8 cellular contexts compared by ENCODE assay signal in genomic region chr12:47276253-47277070, GRCh38.
DNase-seq lines count a peak whose midpoint lies in the region; ATAC-seq, FAIRE-seq and TF ChIP-seq lines count a peak whose summit lies in the region.

No MANE protein-coding gene starts in this region.

- H3K36me3 ChIP-seq in left ventricle myocardium inferior: no peaks in the 10 kb centered on the region
- no peaks in the 10 kb centered on the region for H3K36me3 ChIP-seq in stomach

- H3K4me3 ChIP-seq in A549: no peak overlapping the region
- no peak overlapping the region for H3K4me3 ChIP-seq in left ventricle myocardium inferior
- H3K4me3 ChIP-seq in stomach: no peak overlapping the region

- no peak for FAIRE-seq in A549 (lab: Jason Lieb, UNC)

- TF ChIP-seq RAD21 in A549 (conservative IDR thresholded peaks at IDR 0.05 in 1 of 2, IDR thresholded peaks at IDR 0.05 in 1 of 2): no peak

- no peak for TF ChIP-seq POLR2A in A549 (IDR thresholded peaks at IDR 0.05; ENCODE audit: low read length)
- TF ChIP-seq POLR2A in GM18505 (IDR thresholded peaks at IDR 0.05; ENCODE audit: borderline replicate concordance, extremely low read depth, insufficient read depth, insufficient read length): no peak
- no peak for TF ChIP-seq POLR2A in stomach (IDR thresholded peaks at IDR 0.05)

- peak overlapping the region; percentile 46 for H3K4me3 Mint-ChIP-seq in activated T-helper 1 cell treated with anti-CD3 and anti-CD28 coated beads, Interleukin-12 subunit alpha, Interleukin-12 subunit beta, Interleukin-2, Interleukin-4 antibody, amounts not matched to agents 30 ng/mL and 10 ng/mL and 1 ng/mL, durations not matched to agents 14 hours and 24 hours and 36 hours

- H3K4me1 ChIP-seq in A549 (peaks cover 69% of the 10 kb centered on the region), left ventricle myocardium inferior (peaks cover 21% of the 10 kb centered on the region), stomach (peaks cover 13 to 20% (median 17%) of the 10 kb centered on the region in 4 donors)

- H3K27ac Mint-ChIP-seq in activated T-helper 1 cell treated with anti-CD3 and anti-CD28 coated beads, Interleukin-12 subunit alpha, Interleukin-12 subunit beta, Interleukin-2, Interleukin-4 antibody, amounts not matched to agents 30 ng/mL and 10 ng/mL and 1 ng/mL, durations not matched to agents 14 hours and 24 hours and 36 hours: peak overlapping the region; percentile 88

- no peaks in the 10 kb centered on the region for H3K9me3 ChIP-seq in A549
- H3K9me3 ChIP-seq in left ventricle myocardium inferior (replicated peaks): no peaks in the 10 kb centered on the region
- H3K9me3 ChIP-seq in stomach: no peaks in the 10 kb centered on the region

- DNase-seq in A549 (ENCODE audit: low read depth in 1 of 2, low spot score in 1 of 2) (peak in 1 of 2 experiments; percentile 85), NCI-H2196 treated with DMSO at 0.1 percent for 48 hours (lab: John Stamatoyannopoulos, UW; ENCODE audit: unreplicated experiment) (peak; percentile 4), left ventricle myocardium inferior (no peak), stomach (no peak), C1 segment of cervical spinal cord (lab: John Stamatoyannopoulos, UW) (no peak)
- peak; percentile 63 for DNase-seq in activated T-helper 1 cell treated with anti-CD3 and anti-CD28 coated beads, Interleukin-12 subunit alpha, Interleukin-12 subunit beta, Interleukin-2, Interleukin-4 antibody, amounts not matched to agents 30 ng/mL and 10 ng/mL and 1 ng/mL, durations not matched to agents 14 hours and 24 hours and 36 hours (ENCODE audit: low spot score)

- TF ChIP-seq CTCF in A549 (IDR thresholded peaks at IDR 0.05) (no peak), left ventricle myocardium inferior (IDR thresholded peaks at IDR 0.05; ENCODE audit: borderline replicate concordance) (no peak), stomach (IDR thresholded peaks at IDR 0.05) (no peak)

- POLR2A ChIA-PET in A549 (lab: Yijun Ruan, JAX): interaction anchor here (0.9 to 3.3 kb wide), 3 partner anchors 34 to 196 kb away, joined by 3 to 20 read pairs (median 3); partner anchors contain the start of genes AMIGO2 and PCED1B

- H3K4me2 ChIP-seq in A549: peak overlapping the region; percentile 41

- TF ChIP-seq EP300 in A549 (IDR thresholded peaks at IDR 0.05) (no peak), stomach (IDR thresholded peaks at IDR 0.05) (no peak)

- 46% methylated on average over 8 of the region's 8 CpGs for WGBS in A549 (ENCODE audit: missing lambda C conversion rate)
- 50 to 70% (median 59%) methylated on average over 8 of the region's 8 CpGs for WGBS in stomach, 5 donors

- no peaks in the 10 kb centered on the region for H3K27me3 ChIP-seq in left ventricle myocardium inferior (ENCODE audit: low read depth)
- no peaks in the 10 kb centered on the region for H3K27me3 ChIP-seq in stomach

- intact Hi-C loops in activated T-helper 1 cell treated with anti-CD3 and anti-CD28 coated beads, Interleukin-12 subunit alpha, Interleukin-12 subunit beta, Interleukin-2, Interleukin-4 antibody, amounts not matched to agents 30 ng/mL and 10 ng/mL and 1 ng/mL, durations not matched to agents 14 hours and 24 hours and 36 hours (cut with micrococcal nuclease): loop anchor here (1.0 to 10.0 kb wide), 5 partner anchors 31 to 752 kb away; partner anchors contain the start of genes AMIGO2 and PCED1B
- intact Hi-C loops in left ventricle myocardium inferior (cut with micrococcal nuclease) (no loop called here), stomach (cut with DNase I; ENCODE audit: low total_unique reads) (no loop called here)

- no peaks in the 10 kb centered on the region for H3K27me3 Mint-ChIP-seq in activated T-helper 1 cell treated with anti-CD3 and anti-CD28 coated beads, Interleukin-12 subunit alpha, Interleukin-12 subunit beta, Interleukin-2, Interleukin-4 antibody, amounts not matched to agents 30 ng/mL and 10 ng/mL and 1 ng/mL, durations not matched to agents 14 hours and 24 hours and 36 hours (ENCODE audit: insufficient read depth)

- H3K9me3 Mint-ChIP-seq in activated T-helper 1 cell treated with anti-CD3 and anti-CD28 coated beads, Interleukin-12 subunit alpha, Interleukin-12 subunit beta, Interleukin-2, Interleukin-4 antibody, amounts not matched to agents 30 ng/mL and 10 ng/mL and 1 ng/mL, durations not matched to agents 14 hours and 24 hours and 36 hours: peaks cover 5% of the 10 kb centered on the region

- H3K27ac ChIP-seq in A549 (peak overlapping the region; percentile 88 to 91), left ventricle myocardium inferior (replicated peaks) (peak overlapping the region; percentile 36), stomach (peak overlapping the region in 4 of 5 donors; percentile 13 to 68 (median 41))

- no peaks in the 10 kb centered on the region for H3K36me3 Mint-ChIP-seq in activated T-helper 1 cell treated with anti-CD3 and anti-CD28 coated beads, Interleukin-12 subunit alpha, Interleukin-12 subunit beta, Interleukin-2, Interleukin-4 antibody, amounts not matched to agents 30 ng/mL and 10 ng/mL and 1 ng/mL, durations not matched to agents 14 hours and 24 hours and 36 hours (ENCODE audit: low read depth)

- CTCF ChIA-PET in A549 (lab: Yijun Ruan, JAX): interaction anchor here (0.6 to 1.4 kb wide), 6 partner anchors 11 to 237 kb away, joined by 3 to 5 read pairs (median 4); no protein-coding TSS in a partner anchor

- peaks cover 66% of the 10 kb centered on the region for H3K4me1 Mint-ChIP-seq in activated T-helper 1 cell treated with anti-CD3 and anti-CD28 coated beads, Interleukin-12 subunit alpha, Interleukin-12 subunit beta, Interleukin-2, Interleukin-4 antibody, amounts not matched to agents 30 ng/mL and 10 ng/mL and 1 ng/mL, durations not matched to agents 14 hours and 24 hours and 36 hours (ENCODE audit: low read depth)

- ATAC-seq in A549: peak; percentile 40 to 49; a peak in 3 of 6 replicates
- ATAC-seq in GM18505 (IDR thresholded peaks at IDR 0.05; ENCODE audit: unreplicated experiment): peak; percentile 95
- ATAC-seq in HG02884 (IDR thresholded peaks at IDR 0.05; ENCODE audit: unreplicated experiment): peak; percentile 90

TF ChIP-seq in A549, 52 proteins besides CTCF, POLR2A, EP300 and RAD21 (continues in another document):
- TF ChIP-seq, protein P1, sequence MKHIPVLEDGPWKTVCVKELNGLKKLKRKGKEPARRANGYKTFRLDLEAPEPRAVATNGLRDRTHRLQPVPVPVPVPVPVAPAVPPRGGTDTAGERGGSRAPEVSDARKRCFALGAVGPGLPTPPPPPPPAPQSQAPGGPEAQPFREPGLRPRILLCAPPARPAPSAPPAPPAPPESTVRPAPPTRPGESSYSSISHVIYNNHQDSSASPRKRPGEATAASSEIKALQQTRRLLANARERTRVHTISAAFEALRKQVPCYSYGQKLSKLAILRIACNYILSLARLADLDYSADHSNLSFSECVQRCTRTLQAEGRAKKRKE (CRISPR knock-in tag; IDR thresholded peaks at IDR 0.05; ENCODE audit: low read depth): peak; percentile 67; the same call in 1 of the 2 replicates
- no peak for TF ChIP-seq CBX2 (IDR thresholded peaks at IDR 0.05; ENCODE audit: borderline replicate concordance, low read depth)
- TF ChIP-seq, protein P2, sequence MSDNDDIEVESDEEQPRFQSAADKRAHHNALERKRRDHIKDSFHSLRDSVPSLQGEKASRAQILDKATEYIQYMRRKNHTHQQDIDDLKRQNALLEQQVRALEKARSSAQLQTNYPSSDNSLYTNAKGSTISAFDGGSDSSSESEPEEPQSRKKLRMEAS (IDR thresholded peaks at IDR 0.05): peak; percentile 69; the same call in 1 of the 2 replicates
- TF ChIP-seq MAZ (IDR thresholded peaks at IDR 0.05; ENCODE audit: borderline replicate concordance, low read depth, low read length): no peak
- TF ChIP-seq, protein P3, sequence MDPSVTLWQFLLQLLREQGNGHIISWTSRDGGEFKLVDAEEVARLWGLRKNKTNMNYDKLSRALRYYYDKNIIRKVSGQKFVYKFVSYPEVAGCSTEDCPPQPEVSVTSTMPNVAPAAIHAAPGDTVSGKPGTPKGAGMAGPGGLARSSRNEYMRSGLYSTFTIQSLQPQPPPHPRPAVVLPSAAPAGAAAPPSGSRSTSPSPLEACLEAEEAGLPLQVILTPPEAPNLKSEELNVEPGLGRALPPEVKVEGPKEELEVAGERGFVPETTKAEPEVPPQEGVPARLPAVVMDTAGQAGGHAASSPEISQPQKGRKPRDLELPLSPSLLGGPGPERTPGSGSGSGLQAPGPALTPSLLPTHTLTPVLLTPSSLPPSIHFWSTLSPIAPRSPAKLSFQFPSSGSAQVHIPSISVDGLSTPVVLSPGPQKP (IDR thresholded peaks at IDR 0.05; ENCODE audit: low read depth, low read length): no peak
- no peak for TF ChIP-seq TFCP2L1 (CRISPR knock-in tag; IDR thresholded peaks at IDR 0.05)
- no peak for TF ChIP-seq CHD2 (IDR thresholded peaks at IDR 0.05; ENCODE audit: low read length, partially characterized antibody)
- TF ChIP-seq SMC3 (IDR thresholded peaks at IDR 0.05): no peak
- no peak for TF ChIP-seq EHMT2 (IDR thresholded peaks at IDR 0.05; ENCODE audit: low read depth)
- TF ChIP-seq HOXA7 (CRISPR knock-in tag; IDR thresholded peaks at IDR 0.05): no peak
- no peak for TF ChIP-seq NR3C1 (IDR thresholded peaks at IDR 0.05)
- TF ChIP-seq HOXB13 (CRISPR knock-in tag; IDR thresholded peaks at IDR 0.05; ENCODE audit: low read depth): peak; percentile 47; the same call in 1 of the 2 replicates
- TF ChIP-seq ZFP36 (IDR thresholded peaks at IDR 0.05; ENCODE audit: borderline replicate concordance, partially characterized antibody): no peak
- TF ChIP-seq FOXS1 (CRISPR knock-in tag; IDR thresholded peaks at IDR 0.05): peak; percentile 8; the same call in 1 of the 2 replicates
- TF ChIP-seq RCOR1 (IDR thresholded peaks at IDR 0.05; ENCODE audit: low read depth, low read length): no peak
- TF ChIP-seq JUNB (IDR thresholded peaks at IDR 0.05): peak; percentile 14; the same call in 1 of the 2 replicates
- peak; percentile 56; the same call in 1 of the 2 replicates for TF ChIP-seq EHF (CRISPR knock-in tag; IDR thresholded peaks at IDR 0.05)
- TF ChIP-seq HDAC2 (IDR thresholded peaks at IDR 0.05): no peak
- no peak for TF ChIP-seq POLR2AphosphoS2 (conservative IDR thresholded peaks at IDR 0.05; ENCODE audit: low read length)
- no peak for TF ChIP-seq BHLHE40 (IDR thresholded peaks at IDR 0.05; ENCODE audit: low read depth, low read length)
- no peak for TF ChIP-seq ESRRA (IDR thresholded peaks at IDR 0.05; ENCODE audit: borderline replicate concordance, low read length)
- no peak for TF ChIP-seq MYC (IDR thresholded peaks at IDR 0.05; ENCODE audit: borderline replicate concordance, low read length)
- no peak for TF ChIP-seq USF2 (IDR thresholded peaks at IDR 0.05)

Comparison
In these comparisons a context has a peak if more than half of its experiments do, and no peak if none do; other contexts are left out.
1. ATAC-seq: peak in every context shown above with its lines; median percentile 95 in GM18505; 90 in HG02884; 44 in A549.
2. DNase-seq: peak in NCI-H2196 treated with DMSO at 0.1 percent for 48 hours (single experiment) and activated T-helper 1 cell treated with anti-CD3 and anti-CD28 coated beads, Interleukin-12 subunit alpha, Interleukin-12 subunit beta, Interleukin-2, Interleukin-4 antibody, amounts not matched to agents 30 ng/mL and 10 ng/mL and 1 ng/mL, durations not matched to agents 14 hours and 24 hours and 36 hours (single experiment); none in left ventricle myocardium inferior (single experiment), stomach (single experiment) and C1 segment of cervical spinal cord (0 of 14).
3. H3K27ac ChIP-seq: peak in every context shown above with its lines; median percentile 90 in A549; 41 in stomach; 36 in left ventricle myocardium inferior.